11 cellular contexts compared by ENCODE assay signal in genomic region chr2:98615481-98615880, GRCh38. TPM values are rescaled to one million over a fixed set of nuclear protein-coding genes. Genes with fewer than 3 reads are reported as not detected.
DNase-seq lines count a peak whose midpoint lies in the region; ATAC-seq and TF ChIP-seq lines count a peak whose summit lies in the region.
"Had no signal": no experiment of that assay in that cellular context is flagged by ENCODE, and none has a peak within 500 bp of the region (broad histone marks: within the 10 kb centered on the region; RNA-seq: fewer than 3 reads in every experiment).

No MANE protein-coding gene starts in this region.

- peak in 1 of 3 donors; percentile 23 for DNase-seq in CD4-positive, CD25-positive, alpha-beta regulatory T cell
- DNase-seq in GM23338 (ENCODE audit: low spot score) (peak; percentile 44), left colon (no peak), NCI-H2171 (lab: John Stamatoyannopoulos, UW) (no peak), RPMI8226 (no peak)
- no peak for DNase-seq in activated T-helper 2 cell treated with anti-CD3 and anti-CD28 coated beads, Interferon-gamma antibody, Interleukin-2, Interleukin-4, amounts not matched to agents 10 μg/mL and 5 μg/mL and 100 μg/mL, durations not matched to agents 14 hours and 24 hours and 36 hours (ENCODE audit: low spot score)
- DNase-seq in NK-92 treated with Interleukin-12 subunit alpha and Interleukin-12 subunit beta, amount 100 ng/mL, for 24 hours (lab: John Stamatoyannopoulos, UW): no peak
- DNase-seq: NCI-H1105 treated with DMSO at 0.1 percent for 48 hours, PC-9 had no signal

- H3K4me1 Mint-ChIP-seq in CD4-positive, CD25-positive, alpha-beta regulatory T cell: peaks cover 16 to 54% (median 39%) of the 10 kb centered on the region in 4 donors
- peaks cover 3% of the 10 kb centered on the region; the same call in 2 of the 3 replicates for H3K4me1 Mint-ChIP-seq in GM23338
- H3K4me1 Mint-ChIP-seq in activated T-helper 2 cell treated with anti-CD3 and anti-CD28 coated beads, Interferon-gamma antibody, Interleukin-2, Interleukin-4, amounts not matched to agents 10 μg/mL and 5 μg/mL and 100 μg/mL, durations not matched to agents 14 hours and 24 hours and 36 hours (ENCODE audit: low read depth): peaks cover 50% of the 10 kb centered on the region

- H3K36me3 Mint-ChIP-seq in CD4-positive, CD25-positive, alpha-beta regulatory T cell: peaks cover 45% of the 10 kb centered on the region
- peaks cover 51% of the 10 kb centered on the region for H3K36me3 Mint-ChIP-seq in GM23338 (ENCODE audit: low read depth)
- peaks cover 78% of the 10 kb centered on the region for H3K36me3 Mint-ChIP-seq in activated T-helper 2 cell treated with anti-CD3 and anti-CD28 coated beads, Interferon-gamma antibody, Interleukin-2, Interleukin-4, amounts not matched to agents 10 μg/mL and 5 μg/mL and 100 μg/mL, durations not matched to agents 14 hours and 24 hours and 36 hours (ENCODE audit: low read depth)

- intact Hi-C loops in activated T-helper 2 cell treated with anti-CD3 and anti-CD28 coated beads, Interferon-gamma antibody, Interleukin-2, Interleukin-4, amounts not matched to agents 10 μg/mL and 5 μg/mL and 100 μg/mL, durations not matched to agents 14 hours and 24 hours and 36 hours (cut with micrococcal nuclease): no loop called here
- intact Hi-C loops in left colon (cut with DNase I, micrococcal nuclease): no loop called here

- no peaks in the 10 kb centered on the region for H3K27me3 Mint-ChIP-seq in CD4-positive, CD25-positive, alpha-beta regulatory T cell
- H3K27me3 Mint-ChIP-seq in GM23338 (ENCODE audit: insufficient read depth, low read depth, poor library complexity): peaks cover 2% of the 10 kb centered on the region
- H3K27me3 Mint-ChIP-seq in activated T-helper 2 cell treated with anti-CD3 and anti-CD28 coated beads, Interferon-gamma antibody, Interleukin-2, Interleukin-4, amounts not matched to agents 10 μg/mL and 5 μg/mL and 100 μg/mL, durations not matched to agents 14 hours and 24 hours and 36 hours (ENCODE audit: low read depth): no peaks in the 10 kb centered on the region

- H2AFZ ChIP-seq in GM23338: no peak overlapping the region
- H2AFZ ChIP-seq: PC-9 had no signal

- no peaks in the 10 kb centered on the region for H3K27me3 ChIP-seq in CD4-positive, CD25-positive, alpha-beta regulatory T cell (ENCODE audit: control insufficient read depth, insufficient read depth, low read length)
- no peaks in the 10 kb centered on the region for H3K27me3 ChIP-seq in GM23338 (ENCODE audit: insufficient read depth)
- H3K27me3 ChIP-seq: BLaER1 had no signal

- H3K4me3 Mint-ChIP-seq in CD4-positive, CD25-positive, alpha-beta regulatory T cell: peak overlapping the region in 2 of 4 donors; percentile 13 to 42
- H3K4me3 Mint-ChIP-seq in GM23338: no peak overlapping the region
- no peak overlapping the region for H3K4me3 Mint-ChIP-seq in activated T-helper 2 cell treated with anti-CD3 and anti-CD28 coated beads, Interferon-gamma antibody, Interleukin-2, Interleukin-4, amounts not matched to agents 10 μg/mL and 5 μg/mL and 100 μg/mL, durations not matched to agents 14 hours and 24 hours and 36 hours (ENCODE audit: low read depth)

- no peaks in the 10 kb centered on the region for H3K9me2 ChIP-seq in GM23338 (ENCODE audit: insufficient read depth)

- H3K36me3 ChIP-seq in CD4-positive, CD25-positive, alpha-beta regulatory T cell (ENCODE audit: control insufficient read depth, insufficient read depth, low read length): peaks cover 51% of the 10 kb centered on the region
- peaks cover 15% of the 10 kb centered on the region; the same call in 1 of the 2 replicates for H3K36me3 ChIP-seq in GM23338 (ENCODE audit: insufficient read depth)

- ATAC-seq in CD4-positive, CD25-positive, alpha-beta regulatory T cell (ENCODE audit: low read depth in 2 of 2): no peak
- ATAC-seq in GM23338 (0 out of 3 replicates have a peak, but pooled peaks have one; percentile 25), left colon (peak; percentile 12), HG03521 (IDR thresholded peaks at IDR 0.05; ENCODE audit: unreplicated experiment) (no peak)

- no peak overlapping the region for H3K27ac ChIP-seq in CD4-positive, CD25-positive, alpha-beta regulatory T cell (ENCODE audit: insufficient read depth, low read length, poor library complexity, severe bottlenecking)
- H3K27ac ChIP-seq in GM23338 (ENCODE audit: low read depth): no peak overlapping the region
- H3K27ac ChIP-seq: BLaER1, PC-9 had no signal

- no peak overlapping the region for H3K4me2 ChIP-seq in GM23338
- H3K4me2 ChIP-seq: BLaER1, PC-9 had no signal

- no peak overlapping the region for H3K4me3 ChIP-seq in CD4-positive, CD25-positive, alpha-beta regulatory T cell (ENCODE audit: low read depth, low read length)
- no peak overlapping the region for H3K4me3 ChIP-seq in GM23338
- H3K4me3 ChIP-seq: BLaER1, PC-9 had no signal

- H3K9me3 Mint-ChIP-seq in CD4-positive, CD25-positive, alpha-beta regulatory T cell: peaks cover 0 to 4% (median 0%) of the 10 kb centered on the region in 7 donors
- H3K9me3 Mint-ChIP-seq in GM23338: no peaks in the 10 kb centered on the region
- H3K9me3 Mint-ChIP-seq in activated T-helper 2 cell treated with anti-CD3 and anti-CD28 coated beads, Interferon-gamma antibody, Interleukin-2, Interleukin-4, amounts not matched to agents 10 μg/mL and 5 μg/mL and 100 μg/mL, durations not matched to agents 14 hours and 24 hours and 36 hours: no peaks in the 10 kb centered on the region

- no peaks in the 10 kb centered on the region for H3F3A ChIP-seq in GM23338 (replicated peaks; ENCODE audit: low read depth)

- peaks cover 6% of the 10 kb centered on the region for H3K79me2 ChIP-seq in GM23338 (replicated peaks; ENCODE audit: insufficient read depth)

- H3K27ac Mint-ChIP-seq in CD4-positive, CD25-positive, alpha-beta regulatory T cell: peak overlapping the region; percentile 47 to 85 (median 70)
- no peak overlapping the region for H3K27ac Mint-ChIP-seq in GM23338
- H3K27ac Mint-ChIP-seq in activated T-helper 2 cell treated with anti-CD3 and anti-CD28 coated beads, Interferon-gamma antibody, Interleukin-2, Interleukin-4, amounts not matched to agents 10 μg/mL and 5 μg/mL and 100 μg/mL, durations not matched to agents 14 hours and 24 hours and 36 hours: peak overlapping the region; percentile 1

- no peaks in the 10 kb centered on the region for H3K9me3 ChIP-seq in CD4-positive, CD25-positive, alpha-beta regulatory T cell (ENCODE audit: control insufficient read depth in 2 of 2, low read length in 2 of 2)
- H3K9me3 ChIP-seq: BLaER1 had no signal

- peaks cover 13% of the 10 kb centered on the region for H3K4me1 ChIP-seq in CD4-positive, CD25-positive, alpha-beta regulatory T cell (ENCODE audit: control insufficient read depth, insufficient read depth, low read length, poor library complexity, severe bottlenecking)
- no peaks in the 10 kb centered on the region for H3K4me1 ChIP-seq in GM23338 (ENCODE audit: insufficient read depth)

- peaks cover 7% of the 10 kb centered on the region; the same call in 1 of the 2 replicates for H4K20me1 ChIP-seq in GM23338 (replicated peaks; ENCODE audit: insufficient read depth)
- H4K20me1 ChIP-seq: BLaER1 had no signal

- 0 out of 4 replicates have a peak, but pooled peaks of 1 of the 2 experiments have one; percentile 17 for TF ChIP-seq CTCF in GM23338 (conservative IDR thresholded peaks at IDR 0.05; ENCODE audit: low read depth in 2 of 2)

TF ChIP-seq in GM23338, 12 proteins besides CTCF, POLR2A, EP300 and RAD21 (continues in another document):
- no peak for TF ChIP-seq ETS1 (IDR thresholded peaks at IDR 0.05)
- TF ChIP-seq POLR2AphosphoS5 (IDR thresholded peaks at IDR 0.05; ENCODE audit: low read depth): no peak

RNA-seq across cellular contexts. Expression of gene UNC50, which starts 7.1 kb away (rescaled TPM):
- 17.8 TPM for total RNA-seq in CD4-positive, CD25-positive, alpha-beta regulatory T cell
- polyA plus RNA-seq in CD4-positive, CD25-positive, alpha-beta regulatory T cell: 10 to 100 TPM; 44.9 to 58.6 (median 48.4) TPM
- 38.7 and 44.4 TPM in 2 replicates for total RNA-seq in GM23338 (2014; rRNA removed; shearing (Covaris generic))
- polyA plus RNA-seq in GM23338 (2016; fragmentation: Nextera tagmentation; extraction: Ambion mirVana): 49.4 and 49.8 TPM in 2 replicates
- total RNA-seq in activated T-helper 2 cell treated with anti-CD3 and anti-CD28 coated beads, Interferon-gamma antibody, Interleukin-2, Interleukin-4, amounts not matched to agents 10 μg/mL and 5 μg/mL and 100 μg/mL, durations not matched to agents 14 hours and 24 hours and 36 hours: 39.6 and 40.1 TPM in 2 replicates
- 10 to 100 TPM; 33.0 to 36.5 TPM for total RNA-seq in left colon

RNA-seq across cellular contexts. Expression of gene COA5, which starts 7.2 kb away (rescaled TPM):
- total RNA-seq in CD4-positive, CD25-positive, alpha-beta regulatory T cell: 20.4 TPM
- 10 to 100 TPM; 32.6 to 40.7 (median 38.6) TPM for polyA plus RNA-seq in CD4-positive, CD25-positive, alpha-beta regulatory T cell
- 33.3 and 34.8 TPM in 2 replicates for total RNA-seq in GM23338 (2014; rRNA removed; shearing (Covaris generic))
- 113 and 115 TPM in 2 replicates for polyA plus RNA-seq in GM23338 (2016; fragmentation: Nextera tagmentation; extraction: Ambion mirVana)
- 20.9 and 23.9 TPM in 2 replicates for total RNA-seq in activated T-helper 2 cell treated with anti-CD3 and anti-CD28 coated beads, Interferon-gamma antibody, Interleukin-2, Interleukin-4, amounts not matched to agents 10 μg/mL and 5 μg/mL and 100 μg/mL, durations not matched to agents 14 hours and 24 hours and 36 hours
- 10 to 100 TPM; 20.3 to 23.6 TPM for total RNA-seq in left colon

Comparison
In these comparisons a context has a peak if more than half of its experiments do, and no peak if none do; other contexts are left out.
1. ATAC-seq: peak in GM23338 (single experiment) and left colon (single experiment); none in CD4-positive, CD25-positive, alpha-beta regulatory T cell (0 of 2) and HG03521 (single experiment).